Comparison of ENCODE assay signal across 8 cellular contexts in the genomic region with DNA sequence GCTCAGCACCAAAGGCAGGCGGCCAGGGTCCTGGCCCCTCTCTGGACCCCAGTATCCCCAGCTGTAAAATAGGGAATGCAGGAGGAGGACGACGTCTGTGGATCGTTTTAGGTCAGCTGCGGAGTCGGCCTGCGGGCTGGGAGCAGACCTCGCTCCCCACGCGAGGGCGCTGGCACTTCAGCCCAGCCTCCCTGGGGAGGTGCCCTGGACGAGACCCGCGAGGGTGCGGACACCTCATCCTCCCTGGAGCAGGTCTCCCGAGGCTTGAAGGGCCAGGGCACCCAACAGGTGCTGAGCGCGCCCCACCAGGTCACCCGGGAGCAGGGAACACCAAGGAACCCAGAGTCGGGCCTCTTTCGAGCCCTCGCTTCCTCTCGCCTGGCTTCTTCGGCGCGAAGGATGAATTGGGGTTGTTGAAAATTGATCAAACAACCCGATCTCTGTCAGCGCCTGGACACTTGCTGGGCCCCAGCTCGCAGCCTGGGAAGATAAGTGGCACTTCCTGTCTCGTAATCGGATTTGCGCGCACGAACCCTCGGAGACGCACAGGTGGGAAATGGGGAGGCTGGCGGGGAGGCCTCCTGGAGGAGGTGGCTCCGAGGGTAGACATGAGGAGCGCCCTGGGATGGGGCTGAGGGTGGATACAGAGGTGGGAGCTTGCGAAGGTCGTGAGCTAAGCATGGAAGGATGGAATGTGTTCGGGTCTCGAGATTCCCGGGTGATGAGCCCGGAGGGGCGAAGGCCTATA. TPM values are rescaled to one million over a fixed set of nuclear protein-coding genes. Genes with fewer than 3 reads are reported as not detected.
DNase-seq lines count a peak whose midpoint lies in the region; ATAC-seq and TF ChIP-seq lines count a peak whose summit lies in the region.

No MANE protein-coding gene starts in this region.

- peak; percentile 77 for TF ChIP-seq CTCF in GM06990 (IDR thresholded peaks at IDR 0.05; ENCODE audit: insufficient read depth, low read length, poor library complexity, severe bottlenecking)
- TF ChIP-seq CTCF in foreskin fibroblast (IDR thresholded peaks at IDR 0.05; ENCODE audit: low read depth, low read length): peak; percentile 32
- peak; percentile 66 for TF ChIP-seq CTCF in thoracic aorta (IDR thresholded peaks at IDR 0.05)

- H3K9me3 Mint-ChIP-seq in activated T-helper 17 cell treated with anti-CD3 and anti-CD28 coated beads, Interleukin-2, amount 50 U/mL, for 72 hours: no peaks in the 10 kb centered on the region

- H3K4me1 Mint-ChIP-seq in activated T-helper 17 cell treated with anti-CD3 and anti-CD28 coated beads, Interleukin-2, amount 50 U/mL, for 72 hours: peaks cover 28% of the 10 kb centered on the region

- ATAC-seq in HG02571 (IDR thresholded peaks at IDR 0.05; ENCODE audit: unreplicated experiment) (peak; percentile 32), thoracic aorta (ENCODE audit: insufficient number of reproducible peaks, low FRiP score, low read depth) (peak; percentile 11), GM21447 (IDR thresholded peaks at IDR 0.05; ENCODE audit: unreplicated experiment) (no peak)
- ATAC-seq in activated T-helper 17 cell treated with anti-CD3 and anti-CD28 coated beads, Interleukin-2, amount 50 U/mL, for 72 hours (replicated peaks): peak; percentile 71

- peak overlapping the region; percentile 99 for H3K4me3 Mint-ChIP-seq in activated T-helper 17 cell treated with anti-CD3 and anti-CD28 coated beads, Interleukin-2, amount 50 U/mL, for 72 hours

- no peaks in the 10 kb centered on the region; the same call in none of the 2 replicates for H3K27me3 ChIP-seq in GM06990 (replicated peaks; ENCODE audit: control insufficient read depth, insufficient read depth, low read length)
- peaks cover 52% of the 10 kb centered on the region for H3K27me3 ChIP-seq in NT2/D1 (ENCODE audit: insufficient read depth, insufficient read length)
- peaks cover 81% of the 10 kb centered on the region for H3K27me3 ChIP-seq in neuron (ENCODE audit: insufficient read depth, low read length)
- H3K27me3 ChIP-seq in thoracic aorta (replicated peaks; ENCODE audit: insufficient read depth): no peaks in the 10 kb centered on the region

- peak overlapping the region; percentile 24 for H2AFZ ChIP-seq in neuron (ENCODE audit: low read depth, low read length)

- peak overlapping the region; percentile 55 for H3K4me3 ChIP-seq in GM06990 (replicated peaks; ENCODE audit: low read depth, low read length)
- peak overlapping the region; percentile 44 for H3K4me3 ChIP-seq in NT2/D1 (ENCODE audit: insufficient read length, low read depth)
- H3K4me3 ChIP-seq in foreskin fibroblast (ENCODE audit: low read depth in 1 of 2, low read length in 2 of 2): peak overlapping the region in 1 of 2 donors; percentile 20
- H3K4me3 ChIP-seq in neuron (ENCODE audit: low read length): peak overlapping the region; percentile 13
- peak overlapping the region; percentile 68 for H3K4me3 ChIP-seq in thoracic aorta

- H3K36me3 ChIP-seq in GM06990 (ENCODE audit: control insufficient read depth, insufficient read depth, low read length) (no peaks in the 10 kb centered on the region), NT2/D1 (ENCODE audit: insufficient read depth, insufficient read length, low read length) (no peaks in the 10 kb centered on the region), neuron (ENCODE audit: insufficient read depth, low read length) (no peaks in the 10 kb centered on the region), thoracic aorta (no peaks in the 10 kb centered on the region)

- peak overlapping the region; percentile 69 for H3K9ac ChIP-seq in NT2/D1 (ENCODE audit: insufficient read length, low read depth)

- H3K4me1 ChIP-seq in NT2/D1 (ENCODE audit: insufficient read depth, insufficient read length): peaks cover 19% of the 10 kb centered on the region
- peaks cover 10% of the 10 kb centered on the region for H3K4me1 ChIP-seq in neuron (ENCODE audit: insufficient read depth, low read length)
- peaks cover 10 to 16% of the 10 kb centered on the region in 2 donors for H3K4me1 ChIP-seq in thoracic aorta (ENCODE audit: control insufficient read depth in 1 of 2, low read depth in 2 of 2)

- H3K36me3 Mint-ChIP-seq in activated T-helper 17 cell treated with anti-CD3 and anti-CD28 coated beads, Interleukin-2, amount 50 U/mL, for 72 hours (ENCODE audit: low read depth): no peaks in the 10 kb centered on the region

- DNase-seq in GM06990 (ENCODE audit: extremely low read depth, insufficient read length) (peak; percentile 56), NT2/D1 (ENCODE audit: low read depth, low spot score) (no peak), foreskin fibroblast (peak; percentile 12 to 58), thoracic aorta (ENCODE audit: low spot score) (no peak)

- H3K9me3 ChIP-seq in NT2/D1 (ENCODE audit: insufficient read depth, low read length) (no peaks in the 10 kb centered on the region), neuron (ENCODE audit: low read length) (no peaks in the 10 kb centered on the region), thoracic aorta (no peaks in the 10 kb centered on the region)

- H3K27me3 Mint-ChIP-seq in activated T-helper 17 cell treated with anti-CD3 and anti-CD28 coated beads, Interleukin-2, amount 50 U/mL, for 72 hours: peaks cover 24% of the 10 kb centered on the region

- H3K27ac ChIP-seq in thoracic aorta: no peak overlapping the region

- peak overlapping the region; percentile 80 for H3K27ac Mint-ChIP-seq in activated T-helper 17 cell treated with anti-CD3 and anti-CD28 coated beads, Interleukin-2, amount 50 U/mL, for 72 hours

RNA-seq across cellular contexts. Expression of a gene that starts 0.6 kb away (rescaled TPM):
- 10 to 100 TPM in 1 of 2 donors, 1 to 10 TPM in 1; 1.9 to 12.1 TPM for total RNA-seq in activated T-helper 17 cell treated with anti-CD3 and anti-CD28 coated beads, Interleukin-2, amount 50 U/mL, for 72 hours
- total RNA-seq in thoracic aorta: 10 to 100 TPM; 31.0 to 48.7 TPM

Comparison
In these comparisons a context has a peak if more than half of its experiments do, and no peak if none do; other contexts are left out.
1. DNase-seq: peak in GM06990 (single experiment) and foreskin fibroblast (2 of 2); none in NT2/D1 (single experiment) and thoracic aorta (single experiment).
2. Peak in every context shown above with its lines, with median percentiles within 50 percentile points of each other: CTCF ChIP-seq.